In the genomic region with DNA sequence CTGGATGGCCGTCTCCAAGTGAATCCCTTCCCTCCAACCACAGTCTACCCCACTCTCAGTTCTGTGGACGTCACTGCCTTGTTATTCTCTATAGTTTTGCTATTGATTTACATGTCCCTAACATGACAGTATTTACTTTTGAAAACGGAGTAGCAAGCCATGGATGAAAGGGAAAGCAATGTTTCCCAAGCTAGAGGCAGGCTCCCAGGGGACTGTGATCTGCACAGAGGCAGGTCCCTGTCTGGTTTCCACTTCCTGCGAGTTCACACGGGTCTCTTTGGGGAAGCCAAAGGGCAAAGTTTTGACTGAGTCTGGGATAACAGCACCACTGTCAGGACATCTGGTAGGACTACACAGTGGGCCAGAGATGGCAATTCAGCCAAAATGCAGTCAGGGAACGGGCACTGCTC, we compare ENCODE assay signal across 10 cellular contexts. TPM values are rescaled to one million over a fixed set of nuclear protein-coding genes. Genes with fewer than 3 reads are reported as not detected.
DNase-seq lines count a peak whose midpoint lies in the region; ATAC-seq and TF ChIP-seq lines count a peak whose summit lies in the region.
"Had no signal": no experiment of that assay in that cellular context is flagged by ENCODE, and none has a peak within 500 bp of the region (broad histone marks: within the 10 kb centered on the region; RNA-seq: fewer than 3 reads in every experiment).

No MANE protein-coding gene starts in this region.

- no peak overlapping the region for H3K4me3 Mint-ChIP-seq in chondrocyte (ENCODE audit: unreplicated experiment)
- H3K4me3 Mint-ChIP-seq in activated naive CD8-positive, alpha-beta T cell treated with anti-CD3 and anti-CD28 coated beads, Interleukin-2, amount 50 U/mL, for 24 hours, result no peak overlapping the region

- no peaks in the 10 kb centered on the region for H3K36me3 Mint-ChIP-seq in chondrocyte (ENCODE audit: low read depth)
- no peaks in the 10 kb centered on the region for H3K36me3 Mint-ChIP-seq in activated naive CD8-positive, alpha-beta T cell treated with anti-CD3 and anti-CD28 coated beads, Interleukin-2, amount 50 U/mL, for 24 hours (ENCODE audit: low read depth)

- intact Hi-C loops in Right ventricle myocardium superior (cut with DNase I), result no loop called here

- H3K4me3 ChIP-seq in right atrium auricular region, result no peak overlapping the region

- no peaks in the 10 kb centered on the region for H3K27me3 Mint-ChIP-seq in chondrocyte (ENCODE audit: low read depth)
- peaks cover 3% of the 10 kb centered on the region for H3K27me3 Mint-ChIP-seq in activated naive CD8-positive, alpha-beta T cell treated with anti-CD3 and anti-CD28 coated beads, Interleukin-2, amount 50 U/mL, for 24 hours

- H3K4me1 Mint-ChIP-seq in chondrocyte (ENCODE audit: low read depth), result peaks cover 22% of the 10 kb centered on the region
- H3K4me1 Mint-ChIP-seq in activated naive CD8-positive, alpha-beta T cell treated with anti-CD3 and anti-CD28 coated beads, Interleukin-2, amount 50 U/mL, for 24 hours, result no peaks in the 10 kb centered on the region

- H3K9me3 Mint-ChIP-seq in chondrocyte (ENCODE audit: low read depth), result no peaks in the 10 kb centered on the region
- H3K9me3 Mint-ChIP-seq in activated naive CD8-positive, alpha-beta T cell treated with anti-CD3 and anti-CD28 coated beads, Interleukin-2, amount 50 U/mL, for 24 hours, result no peaks in the 10 kb centered on the region

- peak; percentile 68 for ATAC-seq in Right ventricle myocardium superior (ENCODE audit: poor library complexity)
- ATAC-seq in HG03103 (IDR thresholded peaks at IDR 0.05; ENCODE audit: low read depth, unreplicated experiment), result peak; percentile 82
- ATAC-seq in activated naive CD8-positive, alpha-beta T cell treated with anti-CD3 and anti-CD28 coated beads, Interleukin-2, amount 50 U/mL, for 24 hours, result no peak

- H3K36me3 ChIP-seq in right atrium auricular region, result no peaks in the 10 kb centered on the region

- H3K27me3 ChIP-seq in right atrium auricular region, result no peaks in the 10 kb centered on the region

- H3K4me1 ChIP-seq in right atrium auricular region, result no peaks in the 10 kb centered on the region

- TF ChIP-seq CTCF in right atrium auricular region (IDR thresholded peaks at IDR 0.05), result peak in 1 of 2 donors; percentile 33
- peak; percentile 49 for TF ChIP-seq CTCF in chondrocyte (IDR thresholded peaks at IDR 0.05)

- no peak overlapping the region for H3K27ac Mint-ChIP-seq in chondrocyte (ENCODE audit: unreplicated experiment)
- no peak overlapping the region for H3K27ac Mint-ChIP-seq in activated naive CD8-positive, alpha-beta T cell treated with anti-CD3 and anti-CD28 coated beads, Interleukin-2, amount 50 U/mL, for 24 hours

- DNase-seq in Right ventricle myocardium superior (peak; percentile 48), right atrium auricular region (ENCODE audit: low spot score) (no peak), chondrocyte (ENCODE audit: low spot score) (no peak), KG1 (lab: John Stamatoyannopoulos, UW) (no peak)
- DNase-seq in stimulated activated CD4-positive, alpha-beta T cell treated with anti-CD3 and anti-CD28 coated beads, Interleukin-1b, Interleukin-23, amount 100 ng/mL, for 48 hours, result no peak
- DNase-seq in activated naive CD8-positive, alpha-beta T cell treated with anti-CD3 and anti-CD28 coated beads, Interleukin-2, amount 50 U/mL, for 24 hours, result no peak
- DNase-seq in activated T-cell treated with anti-CD3 and anti-CD28 coated beads, Interleukin-2, amount 50 U/mL, for 48 hours, result no peak

- no peaks in the 10 kb centered on the region for H3K9me3 ChIP-seq in right atrium auricular region

- no peak overlapping the region for H3K27ac ChIP-seq in right atrium auricular region

RNA-seq across cellular contexts. Expression of a gene that starts 12.7 kb away (rescaled TPM):
- total RNA-seq in Right ventricle myocardium superior (0.22 TPM), right atrium auricular region (under 1 TPM in 1 of 2 donors, not detected in 1; 0.28 TPM), chondrocyte (0.48 TPM in 1 of 3 replicates, not detected in the others)
- total RNA-seq: Daoy, kidney epithelial cell had no signal

RNA-seq across cellular contexts. Expression of a gene that starts 35.6 kb away (rescaled TPM):
- 72.5 TPM for total RNA-seq in Right ventricle myocardium superior
- total RNA-seq in right atrium auricular region, result 10 to 100 TPM; 54.8 to 99.9 TPM
- 24.1 to 29.2 TPM (median 25.1 TPM) in 3 replicates for total RNA-seq in chondrocyte
